1 cellular context compared by ENCODE assay signal in genomic region chr9:101398335-101398929, GRCh38.
TF ChIP-seq lines count a peak whose summit lies in the region.

MRPL50 (minus strand) TSS chr9:101398618; CDS start chr9:101398592, 26 bp downstream.
ZNF189 (plus strand) TSS chr9:101398851; CDS start chr9:101399157, 306 bp downstream.

TF ChIP-seq in SK-N-SH, 30 proteins besides CTCF, POLR2A, EP300 and RAD21 (continued from another document):
- TF ChIP-seq IRF3 (IDR thresholded peaks at IDR 0.05; ENCODE audit: low read depth, low read length), result no peak
- no peak; the same call in 1 of the 2 replicates for TF ChIP-seq RCOR1 (IDR thresholded peaks at IDR 0.05; ENCODE audit: low read length)
- no peak for TF ChIP-seq USF2 (IDR thresholded peaks at IDR 0.05; ENCODE audit: borderline replicate concordance, low read depth, low read length)
- TF ChIP-seq ELF1 (IDR thresholded peaks at IDR 0.05), result peak; percentile 89
- no peak for TF ChIP-seq TCF12 (IDR thresholded peaks at IDR 0.05)
- TF ChIP-seq POLR2AphosphoS5 (IDR thresholded peaks at IDR 0.05; ENCODE audit: low read depth, low read length), result peak; percentile 97
- peak; percentile 90 for TF ChIP-seq YY1 (IDR thresholded peaks at IDR 0.05; ENCODE audit: low read depth)
- TF ChIP-seq FOXM1 (IDR thresholded peaks at IDR 0.05; ENCODE audit: low read depth), result no peak
- TF ChIP-seq ZBTB33 (IDR thresholded peaks at IDR 0.05; ENCODE audit: borderline replicate concordance, low read depth), result peak; percentile 83; the same call in 1 of the 2 replicates
- TF ChIP-seq PBX3 (IDR thresholded peaks at IDR 0.05), result no peak
- TF ChIP-seq RXRA (IDR thresholded peaks at IDR 0.05; ENCODE audit: borderline replicate concordance, low read depth), result no peak
